In the genomic region with DNA sequence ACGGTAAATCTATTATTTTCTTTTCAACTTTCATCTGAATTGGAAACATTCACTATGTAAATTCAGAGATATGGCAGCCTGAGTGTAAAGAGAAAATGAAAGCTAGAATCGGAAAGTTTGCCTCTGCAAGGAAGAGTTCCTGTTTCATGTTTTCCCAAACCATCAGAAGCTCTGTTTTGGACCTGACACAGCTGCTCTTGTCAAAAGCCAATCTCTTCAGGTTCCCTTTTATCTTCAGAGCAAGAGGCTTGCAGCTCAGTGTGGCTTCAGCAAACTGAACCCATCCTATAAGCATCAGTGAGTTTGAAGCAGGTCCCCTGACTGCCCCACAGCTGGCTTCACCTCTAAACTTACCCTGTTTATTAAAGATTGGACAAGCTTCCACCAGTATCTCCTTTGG, we compare ENCODE assay signal across 9 cellular contexts.
DNase-seq lines count a peak whose midpoint lies in the region; ATAC-seq and TF ChIP-seq lines count a peak whose summit lies in the region.
"Had no signal": no experiment of that assay in that cellular context is flagged by ENCODE, and none has a peak within 500 bp of the region (broad histone marks: within the 10 kb centered on the region; RNA-seq: fewer than 3 reads in every experiment).

No MANE protein-coding gene starts in this region.

- H3F3A ChIP-seq in GM23338 (replicated peaks; ENCODE audit: low read depth) (no peaks in the 10 kb centered on the region), MM.1S (ENCODE audit: insufficient read depth, low read length) (no peaks in the 10 kb centered on the region)

- intact Hi-C loops in tibial artery (cut with DNase I; ENCODE audit: low total_unique reads), result no loop called here

- no peak overlapping the region for H3K4me3 Mint-ChIP-seq in GM23338
- H3K4me3 Mint-ChIP-seq in activated naive CD4-positive, alpha-beta T cell treated with anti-CD3 and anti-CD28 coated beads, Interleukin-2, amount 10 ng/mL, durations not matched to agents 7 days and 5 days, result no peak overlapping the region
- H3K4me3 Mint-ChIP-seq: central memory CD8-positive, alpha-beta T cell had no signal

- peaks cover 4% of the 10 kb centered on the region; the same call in 1 of the 2 replicates for H3K4me1 ChIP-seq in GM23338 (ENCODE audit: insufficient read depth)
- H3K4me1 ChIP-seq in MM.1S (ENCODE audit: low read length), result 0 out of 2 replicates have a peak, but pooled peaks cover 4% of the 10 kb centered on the region
- no peaks in the 10 kb centered on the region for H3K4me1 ChIP-seq in osteoblast (ENCODE audit: insufficient read depth, low read length)
- no peaks in the 10 kb centered on the region for H3K4me1 ChIP-seq in tibial artery

- H3K36me3 Mint-ChIP-seq in GM23338 (ENCODE audit: low read depth), result no peaks in the 10 kb centered on the region
- no peaks in the 10 kb centered on the region for H3K36me3 Mint-ChIP-seq in activated naive CD4-positive, alpha-beta T cell treated with anti-CD3 and anti-CD28 coated beads, Interleukin-2, amount 10 ng/mL, durations not matched to agents 7 days and 5 days

- H3K4me2 ChIP-seq in GM23338 (no peak overlapping the region), MM.1S (ENCODE audit: low read depth, low read length) (peak overlapping the region; percentile 44; the same call in 1 of the 2 replicates), osteoblast (ENCODE audit: insufficient read depth, low read length) (no peak overlapping the region)

- no peaks in the 10 kb centered on the region for H3K27me3 ChIP-seq in GM23338 (ENCODE audit: insufficient read depth)
- H3K27me3 ChIP-seq in MM.1S (replicated peaks; ENCODE audit: insufficient read depth, low read length), result no peaks in the 10 kb centered on the region
- no peaks in the 10 kb centered on the region for H3K27me3 ChIP-seq in osteoblast (ENCODE audit: insufficient read depth, low read length)
- no peaks in the 10 kb centered on the region for H3K27me3 ChIP-seq in tibial artery

- no peak for DNase-seq in GM23338 (ENCODE audit: low spot score)
- DNase-seq in MM.1S, result peak; percentile 79
- peak; percentile 19 for DNase-seq in myocyte (ENCODE audit: low read depth)
- DNase-seq in osteoblast (ENCODE audit: insufficient read length, low spot score, missing footprints), result no peak
- no peak for DNase-seq in NCI-H510A treated with DMSO at 0.1 percent for 48 hours (lab: John Stamatoyannopoulos, UW)
- no peak for DNase-seq in activated naive CD4-positive, alpha-beta T cell treated with anti-CD3 and anti-CD28 coated beads, Interleukin-2, amount 10 ng/mL, durations not matched to agents 7 days and 5 days
- no peak for DNase-seq in tibial artery

- no peak overlapping the region for H3K4me3 ChIP-seq in GM23338
- H3K4me3 ChIP-seq in MM.1S (ENCODE audit: low read length), result peak overlapping the region; percentile 34; the same call in 1 of the 2 replicates
- H3K4me3 ChIP-seq in osteoblast (ENCODE audit: insufficient read depth, low read length), result no peak overlapping the region
- H3K4me3 ChIP-seq in tibial artery, result peak overlapping the region in 1 of 2 donors; percentile 20

- H3K79me2 ChIP-seq in GM23338 (replicated peaks; ENCODE audit: insufficient read depth) (no peaks in the 10 kb centered on the region), MM.1S (ENCODE audit: low read length) (no peaks in the 10 kb centered on the region), osteoblast (ENCODE audit: insufficient read depth, low read length) (no peaks in the 10 kb centered on the region)

- peaks cover 4% of the 10 kb centered on the region; the same call in 1 of the 3 replicates for H3K4me1 Mint-ChIP-seq in GM23338
- peaks cover 6% of the 10 kb centered on the region for H3K4me1 Mint-ChIP-seq in activated naive CD4-positive, alpha-beta T cell treated with anti-CD3 and anti-CD28 coated beads, Interleukin-2, amount 10 ng/mL, durations not matched to agents 7 days and 5 days
- H3K4me1 Mint-ChIP-seq: central memory CD8-positive, alpha-beta T cell had no signal

- H2AFZ ChIP-seq in GM23338 (peak overlapping the region; percentile 8; the same call in 1 of the 2 replicates), MM.1S (ENCODE audit: low read length) (peak overlapping the region; percentile 41; the same call in 1 of the 2 replicates), osteoblast (ENCODE audit: low read length) (no peak overlapping the region)

- H4K20me1 ChIP-seq in GM23338 (replicated peaks; ENCODE audit: insufficient read depth) (no peaks in the 10 kb centered on the region), MM.1S (ENCODE audit: insufficient read depth, low read length) (no peaks in the 10 kb centered on the region), osteoblast (ENCODE audit: insufficient read depth, low read length) (no peaks in the 10 kb centered on the region)

- H3K36me3 ChIP-seq in GM23338 (ENCODE audit: insufficient read depth), result no peaks in the 10 kb centered on the region
- no peaks in the 10 kb centered on the region for H3K36me3 ChIP-seq in MM.1S (replicated peaks; ENCODE audit: insufficient read depth, low read length)
- H3K36me3 ChIP-seq in osteoblast (ENCODE audit: insufficient read depth, low read length), result no peaks in the 10 kb centered on the region
- no peaks in the 10 kb centered on the region for H3K36me3 ChIP-seq in tibial artery

- no peak for TF ChIP-seq CTCF in GM23338 (conservative IDR thresholded peaks at IDR 0.05; ENCODE audit: low read depth in 2 of 2)
- TF ChIP-seq CTCF in MM.1S (IDR thresholded peaks at IDR 0.05; ENCODE audit: low read length), result no peak
- no peak for TF ChIP-seq CTCF in osteoblast (IDR thresholded peaks at IDR 0.05; ENCODE audit: extremely low read depth, low read depth, low read length)
- TF ChIP-seq CTCF in tibial artery (IDR thresholded peaks at IDR 0.05), result no peak

- H3K9me3 Mint-ChIP-seq in GM23338, result no peaks in the 10 kb centered on the region
- H3K9me3 Mint-ChIP-seq in activated naive CD4-positive, alpha-beta T cell treated with anti-CD3 and anti-CD28 coated beads, Interleukin-2, amount 10 ng/mL, durations not matched to agents 7 days and 5 days, result no peaks in the 10 kb centered on the region

- CTCF ChIA-PET in activated naive CD4-positive, alpha-beta T cell treated with anti-CD3 and anti-CD28 coated beads, Interleukin-2, amount 10 ng/mL, durations not matched to agents 7 days and 5 days (lab: Charles Lee), result interaction anchor here (0.6 kb wide), 1 partner anchor 502 kb away, joined by 3 read pairs; no protein-coding TSS in a partner anchor

- H3K9me3 ChIP-seq in MM.1S (replicated peaks; ENCODE audit: insufficient read depth, low read length) (no peaks in the 10 kb centered on the region), osteoblast (ENCODE audit: low read depth, low read length) (no peaks in the 10 kb centered on the region), tibial artery (no peaks in the 10 kb centered on the region)

- no peaks in the 10 kb centered on the region for H3K27me3 Mint-ChIP-seq in GM23338 (ENCODE audit: insufficient read depth, low read depth, poor library complexity)
- H3K27me3 Mint-ChIP-seq in activated naive CD4-positive, alpha-beta T cell treated with anti-CD3 and anti-CD28 coated beads, Interleukin-2, amount 10 ng/mL, durations not matched to agents 7 days and 5 days, result no peaks in the 10 kb centered on the region
- H3K27me3 Mint-ChIP-seq: central memory CD8-positive, alpha-beta T cell had no signal

- H3K9me2 ChIP-seq in GM23338 (ENCODE audit: insufficient read depth) (no peaks in the 10 kb centered on the region), MM.1S (replicated peaks; ENCODE audit: insufficient read depth, low read length) (no peaks in the 10 kb centered on the region)

- no peak overlapping the region; the same call in 1 of the 2 replicates for H3K9ac ChIP-seq in MM.1S (ENCODE audit: low read length)

- H3K27ac Mint-ChIP-seq in GM23338, result no peak overlapping the region
- no peak overlapping the region for H3K27ac Mint-ChIP-seq in activated naive CD4-positive, alpha-beta T cell treated with anti-CD3 and anti-CD28 coated beads, Interleukin-2, amount 10 ng/mL, durations not matched to agents 7 days and 5 days

- ATAC-seq in GM18508 (IDR thresholded peaks at IDR 0.05; ENCODE audit: insufficient read depth, unreplicated experiment) (peak; percentile 92), GM23338 (no peak)

- H3K27ac ChIP-seq in GM23338 (ENCODE audit: low read depth) (no peak overlapping the region), MM.1S (ENCODE audit: low read length) (peak overlapping the region; percentile 38; the same call in 1 of the 2 replicates), osteoblast (ENCODE audit: low read depth, low read length) (no peak overlapping the region), tibial artery (no peak overlapping the region)

TF ChIP-seq in GM23338, 12 proteins besides CTCF, POLR2A, EP300 and RAD21 (continues in another document):
- TF ChIP-seq, protein P1, sequence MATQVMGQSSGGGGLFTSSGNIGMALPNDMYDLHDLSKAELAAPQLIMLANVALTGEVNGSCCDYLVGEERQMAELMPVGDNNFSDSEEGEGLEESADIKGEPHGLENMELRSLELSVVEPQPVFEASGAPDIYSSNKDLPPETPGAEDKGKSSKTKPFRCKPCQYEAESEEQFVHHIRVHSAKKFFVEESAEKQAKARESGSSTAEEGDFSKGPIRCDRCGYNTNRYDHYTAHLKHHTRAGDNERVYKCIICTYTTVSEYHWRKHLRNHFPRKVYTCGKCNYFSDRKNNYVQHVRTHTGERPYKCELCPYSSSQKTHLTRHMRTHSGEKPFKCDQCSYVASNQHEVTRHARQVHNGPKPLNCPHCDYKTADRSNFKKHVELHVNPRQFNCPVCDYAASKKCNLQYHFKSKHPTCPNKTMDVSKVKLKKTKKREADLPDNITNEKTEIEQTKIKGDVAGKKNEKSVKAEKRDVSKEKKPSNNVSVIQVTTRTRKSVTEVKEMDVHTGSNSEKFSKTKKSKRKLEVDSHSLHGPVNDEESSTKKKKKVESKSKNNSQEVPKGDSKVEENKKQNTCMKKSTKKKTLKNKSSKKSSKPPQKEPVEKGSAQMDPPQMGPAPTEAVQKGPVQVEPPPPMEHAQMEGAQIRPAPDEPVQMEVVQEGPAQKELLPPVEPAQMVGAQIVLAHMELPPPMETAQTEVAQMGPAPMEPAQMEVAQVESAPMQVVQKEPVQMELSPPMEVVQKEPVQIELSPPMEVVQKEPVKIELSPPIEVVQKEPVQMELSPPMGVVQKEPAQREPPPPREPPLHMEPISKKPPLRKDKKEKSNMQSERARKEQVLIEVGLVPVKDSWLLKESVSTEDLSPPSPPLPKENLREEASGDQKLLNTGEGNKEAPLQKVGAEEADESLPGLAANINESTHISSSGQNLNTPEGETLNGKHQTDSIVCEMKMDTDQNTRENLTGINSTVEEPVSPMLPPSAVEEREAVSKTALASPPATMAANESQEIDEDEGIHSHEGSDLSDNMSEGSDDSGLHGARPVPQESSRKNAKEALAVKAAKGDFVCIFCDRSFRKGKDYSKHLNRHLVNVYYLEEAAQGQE (IDR thresholded peaks at IDR 0.05; ENCODE audit: unreplicated experiment), result no peak
- TF ChIP-seq EZH2phosphoT487 (IDR thresholded peaks at IDR 0.05; ENCODE audit: unreplicated experiment), result no peak
- TF ChIP-seq STAT1 (IDR thresholded peaks at IDR 0.05; ENCODE audit: unreplicated experiment), result no peak
- TF ChIP-seq NANOG (IDR thresholded peaks at IDR 0.05; ENCODE audit: borderline replicate concordance), result no peak
- TF ChIP-seq JUNB (IDR thresholded peaks at IDR 0.05; ENCODE audit: unreplicated experiment), result no peak

Comparison
In these comparisons a context has a peak if more than half of its experiments do, and no peak if none do; other contexts are left out.
1. DNase-seq: peak in MM.1S (single experiment) and myocyte (single experiment); none in GM23338 (single experiment), osteoblast (single experiment), NCI-H510A treated with DMSO at 0.1 percent for 48 hours (single experiment), activated naive CD4-positive, alpha-beta T cell treated with anti-CD3 and anti-CD28 coated beads, Interleukin-2, amount 10 ng/mL, durations not matched to agents 7 days and 5 days (single experiment) and tibial artery (0 of 2).